In the genomic region with DNA sequence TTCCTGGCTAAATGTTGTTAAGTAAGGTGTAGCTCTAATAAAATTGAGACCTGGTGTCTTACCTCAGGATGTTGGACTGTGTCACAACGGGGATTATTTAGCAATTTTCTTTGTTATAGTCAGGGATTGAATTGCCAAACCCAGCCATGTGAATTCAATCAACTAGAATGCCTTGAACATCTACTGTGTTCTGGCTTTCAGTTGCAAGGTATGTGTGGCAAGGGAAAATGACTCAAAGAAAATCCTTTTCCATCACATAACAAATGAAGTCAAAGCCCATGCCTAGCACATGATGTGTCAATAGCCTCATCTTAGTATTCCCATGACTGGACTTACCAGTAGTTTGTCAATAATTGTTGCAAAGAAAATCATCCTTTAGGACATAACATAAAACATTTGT, we compare ENCODE assay signal across 28 cellular contexts.
DNase-seq lines count a peak whose midpoint lies in the region; ATAC-seq and TF ChIP-seq lines count a peak whose summit lies in the region.
"Had no signal": no experiment of that assay in that cellular context is flagged by ENCODE, and none has a peak within 500 bp of the region (broad histone marks: within the 10 kb centered on the region; RNA-seq: fewer than 3 reads in every experiment).

No MANE protein-coding gene starts in this region.

- peak; percentile 2 for DNase-seq in AG08395 (ENCODE audit: low spot score)
- DNase-seq in HS-5 (ENCODE audit: low read depth), result peak; percentile 38
- peak; percentile 38 for DNase-seq in epithelial cell of esophagus (ENCODE audit: low read depth)
- peak; percentile 3 for DNase-seq in iris pigment epithelial cell (ENCODE audit: low read depth)
- no peak for DNase-seq in omental fat pad (ENCODE audit: low spot score)
- DNase-seq in substantia nigra (lab: John Stamatoyannopoulos, UW), result no peak
- DNase-seq: 8988T; ACHN; CD4-positive, alpha-beta T cell; COR-L47; DMS53; IMR-90; KG1; MG63; NCI-H1048; NCI-H1417; NCI-H1694; NCI-H2029 treated with DMSO at 0.1 percent for 48 hours; NCI-H446 treated with DMSO at 0.1 percent for 48 hours; NCI-H526; NCI-H82; NK-92 treated with Interleukin-12 subunit alpha and Interleukin-12 subunit beta, amount 100 ng/mL, for 24 hours; PC-3; SK-N-SH had no signal

- ATAC-seq in GM21619 (IDR thresholded peaks at IDR 0.05; ENCODE audit: unreplicated experiment) (no peak), GM21526 (IDR thresholded peaks at IDR 0.05; ENCODE audit: low FRiP score, unreplicated experiment) (no peak), omental fat pad (ENCODE audit: low FRiP score) (no peak)
- ATAC-seq: GM12878, PC-3 had no signal

- no peak overlapping the region for H3K27ac ChIP-seq in substantia nigra (ENCODE audit: low read depth, low read length, poor library complexity, severe bottlenecking)
- H3K27ac ChIP-seq: BLaER1 had no signal

- H3K4me3 ChIP-seq in epithelial cell of esophagus (ENCODE audit: low read length), result no peak overlapping the region
- H3K4me3 ChIP-seq: BLaER1, GM12878, MG63 had no signal

- TF ChIP-seq CTCF in epithelial cell of esophagus (IDR thresholded peaks at IDR 0.05; ENCODE audit: insufficient read depth, low read depth, low read length, missing control alignments) (no peak), omental fat pad (IDR thresholded peaks at IDR 0.05) (no peak)

Comparison
In these comparisons a context has a peak if more than half of its experiments do, and no peak if none do; other contexts are left out.
1. DNase-seq: peak in AG08395 (single experiment), HS-5 (single experiment), epithelial cell of esophagus (single experiment) and iris pigment epithelial cell (single experiment); none in omental fat pad (single experiment) and substantia nigra (0 of 49).